Comparison of ENCODE assay signal across 16 cellular contexts in the genomic region with DNA sequence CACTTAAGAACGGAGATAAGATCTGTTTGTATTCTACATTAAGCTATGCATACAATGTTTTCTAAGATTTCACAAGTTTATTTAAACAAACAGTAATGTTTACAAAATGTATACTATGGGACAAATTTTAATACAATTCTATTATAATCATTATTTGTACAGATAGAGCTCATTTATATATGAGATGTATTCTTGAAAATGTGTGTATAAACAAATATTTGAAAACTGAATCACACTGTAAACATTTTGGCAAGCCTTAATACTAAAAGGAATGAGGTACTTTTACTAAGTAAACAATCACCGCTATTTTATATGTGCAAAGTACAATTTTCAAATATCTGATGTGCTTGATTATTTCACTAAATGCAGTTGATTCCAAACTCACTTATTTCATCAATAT.
DNase-seq lines count a peak whose midpoint lies in the region; ATAC-seq, FAIRE-seq and TF ChIP-seq lines count a peak whose summit lies in the region.
"Had no signal": no experiment of that assay in that cellular context is flagged by ENCODE, and none has a peak within 500 bp of the region (broad histone marks: within the 10 kb centered on the region; RNA-seq: fewer than 3 reads in every experiment).

No MANE protein-coding gene starts in this region.

- H3K4me1 Mint-ChIP-seq in chondrocyte (ENCODE audit: low read depth) = peaks cover 4% of the 10 kb centered on the region
- H3K4me1 Mint-ChIP-seq: H9 had no signal

- TF ChIP-seq EP300 in HepG2 (IDR thresholded peaks at IDR 0.05; ENCODE audit: low read depth in 2 of 2, low read length in 2 of 2) (no peak), HepG2 (CRISPR knock-in tag; IDR thresholded peaks at IDR 0.05; ENCODE audit: borderline replicate concordance) (no peak)

- 62% methylated on average over 2 of the region's 2 CpGs for WGBS in HepG2 (ENCODE audit: low lambda C conversion rate)

- ATAC-seq in HepG2 = no peak; the same call in 2 of the 3 replicates
- no peak for ATAC-seq in HG03520 (IDR thresholded peaks at IDR 0.05; ENCODE audit: unreplicated experiment)
- ATAC-seq: CD8-positive, alpha-beta T cell; K562 had no signal

- H4K20me1 ChIP-seq in HepG2 (ENCODE audit: insufficient read depth, low read length) = no peaks in the 10 kb centered on the region

- H3K4me3 Mint-ChIP-seq in chondrocyte (ENCODE audit: unreplicated experiment) = no peak overlapping the region
- H3K4me3 Mint-ChIP-seq: CD8-positive, alpha-beta T cell; H9 had no signal

- H3K36me3 Mint-ChIP-seq in chondrocyte (ENCODE audit: low read depth) = peaks cover 2% of the 10 kb centered on the region

- H3K79me2 ChIP-seq in HepG2 (ENCODE audit: insufficient read depth, low read length) = no peaks in the 10 kb centered on the region

- intact Hi-C loops in HepG2 (cut with micrococcal nuclease; ENCODE audit: unreplicated experiment) = no loop called here

- TF ChIP-seq RAD21 in HepG2 (CRISPR knock-in tag; IDR thresholded peaks at IDR 0.05) = no peak

- H3K27me3 Mint-ChIP-seq in chondrocyte (ENCODE audit: low read depth) = no peaks in the 10 kb centered on the region

- FAIRE-seq in HepG2 (lab: Jason Lieb, UNC) = no peak
- FAIRE-seq: K562 had no signal

- BruUV-seq in HepG2 (replicated peaks; lab: Mats Ljungman, UMichigan) = no TSS peak

- TF ChIP-seq CTCF in choroid plexus epithelial cell (conservative IDR thresholded peaks at IDR 0.05; ENCODE audit: low read depth, low read length) = no peak
- no peak for TF ChIP-seq CTCF in HepG2 (CRISPR knock-in tag; IDR thresholded peaks at IDR 0.05)
- TF ChIP-seq CTCF in chondrocyte (IDR thresholded peaks at IDR 0.05) = no peak
- TF ChIP-seq CTCF in Peyer's patch (IDR thresholded peaks at IDR 0.05) = no peak

- H3K27me3 ChIP-seq in HepG2 (ENCODE audit: control insufficient read depth in 1 of 2, insufficient read depth in 2 of 2, low read length in 2 of 2) (no peaks in the 10 kb centered on the region), Peyer's patch (no peaks in the 10 kb centered on the region)

- H3K27ac Mint-ChIP-seq in chondrocyte (ENCODE audit: unreplicated experiment) = no peak overlapping the region
- H3K27ac Mint-ChIP-seq: CD8-positive, alpha-beta T cell; H9 had no signal

- CTCF ChIA-PET in HepG2 (lab: Yijun Ruan, JAX; ENCODE audit: low intra/inter-chr PET ratio, low total read pairs) = no interaction called here

- in situ Hi-C loops in HepG2 (cut with HindIII; ENCODE audit: extremely low pct_ligation_motif_present, low pct_unique_long_range_greater_than_20kb) = no loop called here

- H3K27ac ChIP-seq in HepG2 (ENCODE audit: extremely low read length, insufficient read depth, low read length) = no peak overlapping the region
- no peak overlapping the region for H3K27ac ChIP-seq in Peyer's patch

- no peak overlapping the region for H2AFZ ChIP-seq in HepG2 (ENCODE audit: low read length)

- H3K4me3 ChIP-seq in choroid plexus epithelial cell (ENCODE audit: low read depth, low read length) (no peak overlapping the region), HepG2 (replicated peaks in 1 of 3; ENCODE audit: insufficient read depth in 1 of 3, low read depth in 2 of 3, low read length in 3 of 3) (no peak overlapping the region), Peyer's patch (no peak overlapping the region)
- H3K4me3 ChIP-seq: K562 had no signal

- peak; percentile 66 for DNase-seq in DMS53 treated with DMSO at 0.1 percent for 48 hours (lab: John Stamatoyannopoulos, UW; ENCODE audit: unreplicated experiment)
- peak; percentile 23 for DNase-seq in HT-29 (ENCODE audit: low spot score)
- DNase-seq in choroid plexus epithelial cell (ENCODE audit: low read depth) = peak; percentile 22
- peak; percentile 14 for DNase-seq in HepG2 (ENCODE audit: low spot score)
- DNase-seq in chondrocyte (ENCODE audit: low spot score) = no peak
- no peak for DNase-seq in Peyer's patch
- DNase-seq in NCI-H1092 (lab: John Stamatoyannopoulos, UW) = no peak
- DNase-seq: CD8-positive, alpha-beta T cell; H9; NCI-H1092 treated with DMSO at 0.1 percent for 48 hours; NCI-H1694 treated with DMSO at 0.1 percent for 48 hours; NCI-H446; NCI-H774; Right ventricle myocardium superior had no signal

- TF ChIP-seq POLR2A in HepG2 (IDR thresholded peaks at IDR 0.05; ENCODE audit: insufficient read depth in 1 of 2, low read depth in 2 of 2, low read length in 2 of 2) (no peak), Peyer's patch (IDR thresholded peaks at IDR 0.05) (no peak)

- H3K4me1 ChIP-seq in HepG2 (ENCODE audit: insufficient read depth, low read length) = peaks cover 7% of the 10 kb centered on the region; the same call in 1 of the 2 replicates
- H3K4me1 ChIP-seq in Peyer's patch = no peaks in the 10 kb centered on the region

- POLR2A ChIA-PET in HepG2 (lab: Yijun Ruan, JAX) = no interaction called here

- H3K4me2 ChIP-seq in HepG2 (ENCODE audit: low read depth, low read length) = no peak overlapping the region

- H3K9ac ChIP-seq in HepG2 (ENCODE audit: insufficient read depth, low read depth, low read length) = no peak overlapping the region

- H3K36me3 ChIP-seq in HepG2 (replicated peaks in 1 of 2; ENCODE audit: control insufficient read depth in 1 of 2, insufficient read depth in 2 of 2, low read length in 2 of 2) = no peaks in the 10 kb centered on the region; a peak in 1 of 5 replicates
- no peaks in the 10 kb centered on the region for H3K36me3 ChIP-seq in Peyer's patch

- no peaks in the 10 kb centered on the region for H3K9me3 Mint-ChIP-seq in chondrocyte (ENCODE audit: low read depth)
- H3K9me3 Mint-ChIP-seq: CD8-positive, alpha-beta T cell; H9 had no signal

- H3K9me3 ChIP-seq in HepG2 (ENCODE audit: low read length) (no peaks in the 10 kb centered on the region), Peyer's patch (no peaks in the 10 kb centered on the region)

TF ChIP-seq in HepG2, 621 proteins besides CTCF, POLR2A, EP300 and RAD21:
- TF ChIP-seq, protein P1, sequence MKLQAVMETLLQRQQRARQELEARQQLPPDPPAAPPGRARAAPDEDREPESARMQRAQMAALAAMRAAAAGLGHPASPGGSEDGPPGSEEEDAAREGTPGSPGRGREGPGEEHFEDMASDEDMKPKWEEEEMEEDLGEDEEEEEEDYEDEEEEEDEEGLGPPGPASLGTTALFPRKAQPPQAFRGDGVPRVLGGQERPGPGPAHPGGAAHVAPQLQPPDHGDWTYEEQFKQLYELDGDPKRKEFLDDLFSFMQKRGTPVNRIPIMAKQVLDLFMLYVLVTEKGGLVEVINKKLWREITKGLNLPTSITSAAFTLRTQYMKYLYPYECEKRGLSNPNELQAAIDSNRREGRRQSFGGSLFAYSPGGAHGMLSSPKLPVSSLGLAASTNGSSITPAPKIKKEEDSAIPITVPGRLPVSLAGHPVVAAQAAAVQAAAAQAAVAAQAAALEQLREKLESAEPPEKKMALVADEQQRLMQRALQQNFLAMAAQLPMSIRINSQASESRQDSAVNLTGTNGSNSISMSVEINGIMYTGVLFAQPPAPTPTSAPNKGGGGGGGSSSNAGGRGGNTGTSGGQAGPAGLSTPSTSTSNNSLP (IDR thresholded peaks at IDR 0.05; ENCODE audit: low read depth, low read length) = peak; percentile 56; the same call in 1 of the 2 replicates
- TF ChIP-seq ZSCAN9 (CRISPR knock-in tag; IDR thresholded peaks at IDR 0.05; ENCODE audit: borderline replicate concordance) (no peak), MAFG (CRISPR knock-in tag; IDR thresholded peaks at IDR 0.05) (no peak), ZNF546 (CRISPR knock-in tag; conservative IDR thresholded peaks at IDR 0.05) (no peak), ZNF350 (CRISPR knock-in tag; IDR thresholded peaks at IDR 0.05; ENCODE audit: borderline replicate concordance, low read depth) (no peak), AKNA (CRISPR knock-in tag; IDR thresholded peaks at IDR 0.05; ENCODE audit: borderline replicate concordance) (no peak), FOXA1 (IDR thresholded peaks at IDR 0.05) (peak; percentile 53; the same call in 1 of the 2 replicates), FOXA1 (CRISPR knock-in tag; IDR thresholded peaks at IDR 0.05) (no peak), ZNF607 (CRISPR knock-in tag; IDR thresholded peaks at IDR 0.05; ENCODE audit: borderline replicate concordance) (no peak), TBP (CRISPR knock-in tag; IDR thresholded peaks at IDR 0.05) (no peak)

Comparison
In these comparisons a context has a peak if more than half of its experiments do, and no peak if none do; other contexts are left out.
1. DNase-seq: peak in DMS53 treated with DMSO at 0.1 percent for 48 hours (single experiment), HT-29 (single experiment), choroid plexus epithelial cell (single experiment) and HepG2 (single experiment); none in chondrocyte (single experiment), Peyer's patch (0 of 3) and NCI-H1092 (single experiment).